Comparison of ENCODE assay signal across 9 cellular contexts in genomic region chr7:112234147-112234546, GRCh38. TPM values are rescaled to one million over a fixed set of nuclear protein-coding genes. Genes with fewer than 3 reads are reported as not detected.
"Had no signal": no experiment of that assay in that cellular context is flagged by ENCODE, and none has a peak within 500 bp of the region (broad histone marks: within the 10 kb centered on the region; RNA-seq: fewer than 3 reads in every experiment).

No MANE protein-coding gene starts in this region.

- H2AFZ ChIP-seq: GM23248 had no signal

- ATAC-seq: HCT116 had no signal

- FAIRE-seq: HTR-8/SVneo had no signal

- H3K27ac ChIP-seq: GM23248 had no signal

- H3K9ac ChIP-seq: GM23248 had no signal

- H3K4me1 ChIP-seq: HAP-1 had no signal

- H3K36me3 ChIP-seq: HAP-1 had no signal

- DNase-seq: GM23248, GOT3, H7, HFFc6, KG1 had no signal

- H3K9me3 ChIP-seq: HAP-1 had no signal

- H3K4me3 ChIP-seq: GM23248, HAP-1 had no signal

RNA-seq across cellular contexts. Expression of gene DOCK4, which starts 27.9 kb away (rescaled TPM):
- polyA plus RNA-seq: IgD-negative memory B cell had no signal
